27 cellular contexts compared by ENCODE assay signal in genomic region chr17:83106036-83106577, GRCh38. TPM values are rescaled to one million over a fixed set of nuclear protein-coding genes. Genes with fewer than 3 reads are reported as not detected.
DNase-seq lines count a peak whose midpoint lies in the region; ATAC-seq and TF ChIP-seq lines count a peak whose summit lies in the region.
"Had no signal": no experiment of that assay in that cellular context is flagged by ENCODE, and none has a peak within 500 bp of the region (broad histone marks: within the 10 kb centered on the region; RNA-seq: fewer than 3 reads in every experiment).

No MANE protein-coding gene starts in this region.

- no peaks in the 10 kb centered on the region for H3K9me2 ChIP-seq in GM23248 (ENCODE audit: insufficient read depth)

- H3K36me3 ChIP-seq in GM23248 (ENCODE audit: low read depth) (no peaks in the 10 kb centered on the region), ascending aorta (no peaks in the 10 kb centered on the region), suprapubic skin (no peaks in the 10 kb centered on the region)
- H3K36me3 ChIP-seq: lower lobe of right lung, neutrophil, WERI-Rb-1 had no signal

- H3F3A ChIP-seq in GM23248 (ENCODE audit: insufficient read depth), result peaks cover 29% of the 10 kb centered on the region

- H3K27ac ChIP-seq in GM23248, result peak overlapping the region; percentile 46
- peak overlapping the region; percentile 75 to 85 for H3K27ac ChIP-seq in ascending aorta
- peak overlapping the region; percentile 70 for H3K27ac ChIP-seq in suprapubic skin
- H3K27ac ChIP-seq: lower lobe of right lung, neutrophil, WERI-Rb-1 had no signal

- DNase-seq in GM23248, result peak; percentile 46
- DNase-seq in ascending aorta (ENCODE audit: low spot score in 2 of 2), result peak in 1 of 2 donors; percentile 62
- no peak for DNase-seq in mesothelial cell of epicardium (ENCODE audit: low spot score in 2 of 2, unreplicated experiment in 2 of 2)
- no peak for DNase-seq in suprapubic skin (ENCODE audit: low spot score in 2 of 2)
- no peak for DNase-seq in NCI-H82 (lab: John Stamatoyannopoulos, UW)
- no peak for DNase-seq in NCI-H1105 treated with DMSO at 0.1 percent for 48 hours (lab: John Stamatoyannopoulos, UW)
- DNase-seq: activated CD4-positive, alpha-beta T cell treated with anti-CD3 and anti-CD28 coated beads, Interleukin-2, amount 10 ng/mL, durations not matched to agents 7 days and 5 days; activated CD8-positive, alpha-beta memory T cell treated with anti-CD3 and anti-CD28 coated beads, Interleukin-2, amount 10 ng/mL, durations not matched to agents 7 days and 5 days; activated naive CD4-positive, alpha-beta T cell treated with anti-CD3 and anti-CD28 coated beads, Interleukin-2, amount 50 U/mL, for 16 hours; caudate nucleus; dermis blood vessel endothelial cell; DMS53; GDM1; glutamatergic neuron; Kasumi-1; lower lobe of right lung; MV-4-11; NCI-H187 treated with DMSO at 0.1 percent for 48 hours; stimulated activated CD4-positive, alpha-beta T cell treated with anti-CD3 and anti-CD28 coated beads, Interleukin-2, amount 100 ng/mL, for 48 hours; T-helper 2 cell; WERI-Rb-1 had no signal

- in situ Hi-C loops in GM23248 (cut with MboI), result no loop called here

- no peak overlapping the region for H2AFZ ChIP-seq in GM23248

- TF ChIP-seq CTCF in ascending aorta (IDR thresholded peaks at IDR 0.05), result no peak
- no peak for TF ChIP-seq CTCF in mesothelial cell of epicardium (IDR thresholded peaks at IDR 0.05; ENCODE audit: unreplicated experiment)
- no peak for TF ChIP-seq CTCF in suprapubic skin (IDR thresholded peaks at IDR 0.05)

- H3K9me3 Mint-ChIP-seq in mesothelial cell of epicardium, result peaks cover 5% of the 10 kb centered on the region
- H3K9me3 Mint-ChIP-seq: activated CD4-positive, alpha-beta T cell treated with anti-CD3 and anti-CD28 coated beads, Interleukin-2, amount 10 ng/mL, durations not matched to agents 7 days and 5 days; stimulated activated effector memory CD8-positive, alpha-beta T cell treated with anti-CD3 and anti-CD28 coated beads, Interleukin-12 subunit alpha, Interleukin-12 subunit beta, amount 100 ng/mL, for 72 hours had no signal

- intact Hi-C loops in ascending aorta (cut with DNase I), result no loop called here

- H3K4me1 ChIP-seq in GM23248 (ENCODE audit: insufficient read depth) (peaks cover 40% of the 10 kb centered on the region), ascending aorta (peaks cover 19 to 59% of the 10 kb centered on the region in 2 donors), suprapubic skin (peaks cover 65% of the 10 kb centered on the region)

- no peak for TF ChIP-seq EP300 in suprapubic skin (IDR thresholded peaks at IDR 0.05)

- TF ChIP-seq POLR2A in suprapubic skin (IDR thresholded peaks at IDR 0.05), result no peak

- no peaks in the 10 kb centered on the region for H3K79me2 ChIP-seq in GM23248 (ENCODE audit: insufficient read depth)

- ATAC-seq in HG03457 (IDR thresholded peaks at IDR 0.05; ENCODE audit: unreplicated experiment) (no peak), GM21526 (IDR thresholded peaks at IDR 0.05; ENCODE audit: low FRiP score, unreplicated experiment) (no peak)
- ATAC-seq: activated CD8-positive, alpha-beta memory T cell treated with anti-CD3 and anti-CD28 coated beads, Interleukin-2, amount 10 ng/mL, durations not matched to agents 7 days and 5 days; lower lobe of right lung; SK-N-SH treated with all-trans-retinoic acid at 6 μM for 48 hours; stimulated activated effector memory CD8-positive, alpha-beta T cell treated with anti-CD3 and anti-CD28 coated beads, Interleukin-12 subunit alpha, Interleukin-12 subunit beta, amount 100 ng/mL, for 72 hours had no signal

- no peaks in the 10 kb centered on the region for H3K27me3 Mint-ChIP-seq in mesothelial cell of epicardium (ENCODE audit: low read depth)

- H3K36me3 Mint-ChIP-seq in mesothelial cell of epicardium, result no peaks in the 10 kb centered on the region
- H3K36me3 Mint-ChIP-seq: activated CD8-positive, alpha-beta memory T cell treated with anti-CD3 and anti-CD28 coated beads, Interleukin-2, amount 10 ng/mL, durations not matched to agents 7 days and 5 days had no signal

- H3K9me3 ChIP-seq in GM23248 (ENCODE audit: low read depth), result no peaks in the 10 kb centered on the region
- no peaks in the 10 kb centered on the region for H3K9me3 ChIP-seq in ascending aorta
- H3K9me3 ChIP-seq in suprapubic skin, result no peaks in the 10 kb centered on the region
- H3K9me3 ChIP-seq: lower lobe of right lung, neutrophil had no signal

- H3K9ac ChIP-seq in GM23248, result peak overlapping the region; percentile 65

- H3K27me3 ChIP-seq in GM23248 (replicated peaks; ENCODE audit: insufficient read depth), result no peaks in the 10 kb centered on the region
- H3K27me3 ChIP-seq in ascending aorta, result no peaks in the 10 kb centered on the region
- H3K27me3 ChIP-seq in suprapubic skin, result no peaks in the 10 kb centered on the region

- H4K20me1 ChIP-seq in GM23248 (ENCODE audit: insufficient read depth), result no peaks in the 10 kb centered on the region

- H3K4me3 ChIP-seq in GM23248 (no peak overlapping the region), ascending aorta (peak overlapping the region in 1 of 2 donors; percentile 12), suprapubic skin (no peak overlapping the region)
- H3K4me3 ChIP-seq: lower lobe of right lung had no signal

- no peak overlapping the region for H3K4me3 Mint-ChIP-seq in mesothelial cell of epicardium
- H3K4me3 Mint-ChIP-seq: activated CD4-positive, alpha-beta T cell treated with anti-CD3 and anti-CD28 coated beads, Interleukin-2, amount 10 ng/mL, durations not matched to agents 7 days and 5 days; activated CD8-positive, alpha-beta memory T cell treated with anti-CD3 and anti-CD28 coated beads, Interleukin-2, amount 10 ng/mL, durations not matched to agents 7 days and 5 days; B cell; stimulated activated effector memory CD8-positive, alpha-beta T cell treated with anti-CD3 and anti-CD28 coated beads, Interleukin-12 subunit alpha, Interleukin-12 subunit beta, amount 100 ng/mL, for 72 hours had no signal

- H3K27ac Mint-ChIP-seq in mesothelial cell of epicardium, result peak overlapping the region; percentile 91
- H3K27ac Mint-ChIP-seq: activated CD4-positive, alpha-beta T cell treated with anti-CD3 and anti-CD28 coated beads, Interleukin-2, amount 10 ng/mL, durations not matched to agents 7 days and 5 days; activated CD8-positive, alpha-beta memory T cell treated with anti-CD3 and anti-CD28 coated beads, Interleukin-2, amount 10 ng/mL, durations not matched to agents 7 days and 5 days; B cell; stimulated activated effector memory CD8-positive, alpha-beta T cell treated with anti-CD3 and anti-CD28 coated beads, Interleukin-12 subunit alpha, Interleukin-12 subunit beta, amount 100 ng/mL, for 72 hours had no signal

- peaks cover 71% of the 10 kb centered on the region for H3K4me1 Mint-ChIP-seq in mesothelial cell of epicardium
- H3K4me1 Mint-ChIP-seq: activated CD4-positive, alpha-beta T cell treated with anti-CD3 and anti-CD28 coated beads, Interleukin-2, amount 10 ng/mL, durations not matched to agents 7 days and 5 days; stimulated activated effector memory CD8-positive, alpha-beta T cell treated with anti-CD3 and anti-CD28 coated beads, Interleukin-12 subunit alpha, Interleukin-12 subunit beta, amount 100 ng/mL, for 72 hours had no signal

- no peak overlapping the region for H3K4me2 ChIP-seq in GM23248 (ENCODE audit: unreplicated experiment)

- WGBS in GM23248 (ENCODE audit: low coverage in 1 of 2, low lambda C conversion rate in 2 of 2, missing lambda C conversion rate in 2 of 2), 2 experiments, result 25 to 27% methylated on average over 22 of the region's 22 CpGs
- WGBS in suprapubic skin, result 56% methylated on average over 16 of the region's 22 CpGs

RNA-seq across cellular contexts. Expression of gene METRNL, which starts 26.7 kb away (rescaled TPM):
- 305 and 319 TPM in 2 replicates for total RNA-seq in GM23248 (2014; rRNA removed; shearing (Covaris generic))
- polyA plus RNA-seq in GM23248 (2016; fragmentation: Nextera tagmentation; extraction: Ambion mirVana), result 26.5 and 28.4 TPM in 2 replicates
- 257 TPM for total RNA-seq in ascending aorta
- total RNA-seq in mesothelial cell of epicardium, result 105 to 106 TPM (median 106 TPM) in 3 replicates
- 100 to 1,000 TPM in 3 of 4 donors, 10 to 100 TPM in 1; 59.1 to 222 (median 155) TPM for total RNA-seq in suprapubic skin
